ENCODE assay signal across 8 cellular contexts in the genomic region with DNA sequence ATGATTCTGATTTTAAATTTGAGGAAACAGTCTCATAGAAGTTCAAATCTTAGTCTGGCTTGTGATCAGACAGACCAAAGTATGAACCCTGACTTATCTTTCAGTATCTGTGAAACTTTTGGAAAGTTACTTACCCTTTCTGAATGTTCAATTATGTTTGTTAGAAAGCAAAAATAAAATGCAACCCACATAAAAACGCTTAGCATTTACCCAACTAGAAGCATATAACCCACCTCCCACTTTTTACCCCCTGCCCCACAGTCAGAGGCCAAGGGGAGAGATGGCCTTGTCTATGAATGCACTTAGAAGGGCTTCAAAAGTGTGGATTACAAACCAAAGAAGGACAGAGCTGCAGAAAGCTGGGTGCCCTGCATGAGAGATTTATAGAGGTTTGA.
DNase-seq lines count a peak whose midpoint lies in the region; ATAC-seq, FAIRE-seq and TF ChIP-seq lines count a peak whose summit lies in the region.
"Not testable (repeated sequence)": the region's sequence is repeated elsewhere in the genome, so short reads cannot be mapped to it uniquely, and the experiment has no call there.

No MANE protein-coding gene starts in this region.

- intact Hi-C loops in Calu3 (cut with micrococcal nuclease; ENCODE audit: unreplicated experiment); endothelial cell of umbilical vein (cut with micrococcal nuclease): not testable (repeated sequence)

- ATAC-seq in stimulated activated memory B cell treated with anti-CD40 and anti-IgM and Interleukin-4, amounts not matched to agents 10 μg/mL and 1 μg/mL and 100 μg/mL, for 72 hours: not testable (repeated sequence)

- dilution Hi-C loops in endothelial cell of umbilical vein (cut with MboI; ENCODE audit: extremely low pct_ligation_motif_present, low sequenced_read_pairs): not testable (repeated sequence)

- H3K4me1 ChIP-seq in SK-N-SH (ENCODE audit: control insufficient read depth in 1 of 2, insufficient read depth in 2 of 2, low read depth in 1 of 2, low read length in 1 of 2): peaks cover 0 to 12% of the 10 kb centered on the region in 2 experiments; a peak in 1 of 4 replicates
- peaks cover 19% of the 10 kb centered on the region for H3K4me1 ChIP-seq in astrocyte (ENCODE audit: insufficient read depth, low read length)
- peaks cover 22% of the 10 kb centered on the region for H3K4me1 ChIP-seq in endothelial cell of umbilical vein (ENCODE audit: control insufficient read depth, extremely low read depth, insufficient read depth, low read length)
- H3K4me1 ChIP-seq in mesodermal cell (ENCODE audit: control insufficient read depth, insufficient read depth, low read length, poor library complexity, severe bottlenecking): not testable (repeated sequence)

- POLR2A ChIA-PET in SK-N-SH (lab: Yijun Ruan, JAX); endothelial cell of umbilical vein (lab: Charles Lee): not testable (repeated sequence)

- H3K36me3 ChIP-seq in H7 (replicated peaks; ENCODE audit: control insufficient read depth, insufficient read depth, low read length); SK-N-SH (replicated peaks in 1 of 2; ENCODE audit: control insufficient read depth in 1 of 2, insufficient read depth in 2 of 2, low read length in 1 of 2); astrocyte (ENCODE audit: insufficient read depth, low read length); endothelial cell of umbilical vein (ENCODE audit: control insufficient read depth in 2 of 2, extremely low read depth in 1 of 2, insufficient read depth in 2 of 2, low read length in 2 of 2); mesodermal cell (ENCODE audit: control insufficient read depth, insufficient read depth, low read length): not testable (repeated sequence)

- not testable (repeated sequence) for H3K27me3 ChIP-seq in H7 (ENCODE audit: control insufficient read depth, insufficient read depth, low read length); SK-N-SH (ENCODE audit: insufficient read depth); astrocyte (ENCODE audit: insufficient read depth, low read length); endothelial cell of umbilical vein (ENCODE audit: control insufficient read depth in 2 of 2, insufficient read depth in 2 of 2, low read length in 2 of 2)

- not testable (repeated sequence) for H3K79me2 ChIP-seq in SK-N-SH (ENCODE audit: insufficient read depth); astrocyte (ENCODE audit: insufficient read depth, low read length); endothelial cell of umbilical vein (ENCODE audit: control insufficient read depth, insufficient read depth, low read length)

- H3K27ac ChIP-seq in SK-N-SH (ENCODE audit: low read depth in 2 of 2, low read length in 1 of 2) (peak overlapping the region in 1 of 2 experiments; percentile 82; a peak in 2 of 4 replicates), astrocyte (ENCODE audit: low read depth, low read length) (peak overlapping the region; percentile 55), endothelial cell of umbilical vein (ENCODE audit: insufficient read depth, low read depth, low read length) (peak overlapping the region; percentile 94), mesodermal cell (ENCODE audit: low read depth, low read length, severe bottlenecking) (peak overlapping the region; percentile 5)

- not testable (repeated sequence) for H3K4me3 ChIP-seq in H7 (ENCODE audit: insufficient read depth, low read depth, low read length); SK-N-SH (ENCODE audit: low read depth in 2 of 2, low read length in 1 of 2); astrocyte (ENCODE audit: insufficient read depth, low read depth, low read length); endothelial cell of umbilical vein (replicated peaks in 1 of 3; ENCODE audit: insufficient read depth in 1 of 3, low read depth in 1 of 3, low read length in 3 of 3); mesodermal cell (ENCODE audit: extremely low read depth, insufficient read depth, low read length, poor library complexity, severe bottlenecking)

- H3K9me1 ChIP-seq in endothelial cell of umbilical vein (replicated peaks; ENCODE audit: control insufficient read depth, extremely low read depth, insufficient read depth, low read length): not testable (repeated sequence)

- H3K9ac ChIP-seq in SK-N-SH: peak overlapping the region; percentile 13; the same call in 1 of the 2 replicates
- peak overlapping the region; percentile 21 for H3K9ac ChIP-seq in astrocyte (ENCODE audit: low read length)
- not testable (repeated sequence) for H3K9ac ChIP-seq in endothelial cell of umbilical vein (replicated peaks; ENCODE audit: extremely low read depth, insufficient read depth, low read length)

- H3K9me3 Mint-ChIP-seq in Calu3 (ENCODE audit: low read depth, unreplicated experiment); IgD-negative memory B cell; astrocyte (ENCODE audit: unreplicated experiment); stimulated activated memory B cell treated with anti-CD40 and anti-IgM and Interleukin-4, amounts not matched to agents 10 μg/mL and 1 μg/mL and 100 μg/mL, for 72 hours: not testable (repeated sequence)

- not testable (repeated sequence) for TF ChIP-seq CTCF in Calu3 (IDR thresholded peaks at IDR 0.05; ENCODE audit: unreplicated experiment); SK-N-SH (IDR thresholded peaks at IDR 0.05); astrocyte (IDR thresholded peaks at IDR 0.05; ENCODE audit: insufficient read depth, low read depth, low read length); endothelial cell of umbilical vein (IDR thresholded peaks at IDR 0.05; ENCODE audit: extremely low read depth in 1 of 2, insufficient read depth in 1 of 2, low read depth in 1 of 2, low read length in 2 of 2)

- not testable (repeated sequence) for FAIRE-seq in astrocyte (lab: Jason Lieb, UNC); endothelial cell of umbilical vein (lab: Jason Lieb, UNC)

- not testable (repeated sequence) for TF ChIP-seq RAD21 in SK-N-SH (IDR thresholded peaks at IDR 0.05; ENCODE audit: low read length)

- H3K27ac Mint-ChIP-seq in Calu3 (ENCODE audit: unreplicated experiment): peak overlapping the region; percentile 85
- H3K27ac Mint-ChIP-seq in IgD-negative memory B cell: peak overlapping the region in 2 of 3 donors; percentile 42 to 83
- not testable (repeated sequence) for H3K27ac Mint-ChIP-seq in astrocyte (ENCODE audit: unreplicated experiment)
- H3K27ac Mint-ChIP-seq in stimulated activated memory B cell treated with anti-CD40 and anti-IgM and Interleukin-4, amounts not matched to agents 10 μg/mL and 1 μg/mL and 100 μg/mL, for 72 hours: peak overlapping the region; percentile 82

- TF ChIP-seq POLR2A in endothelial cell of umbilical vein (IDR thresholded peaks at IDR 0.05; ENCODE audit: low read depth, low read length): not testable (repeated sequence)

- H3K36me3 Mint-ChIP-seq in Calu3 (ENCODE audit: insufficient read depth, unreplicated experiment); IgD-negative memory B cell; astrocyte (ENCODE audit: low read depth, unreplicated experiment); stimulated activated memory B cell treated with anti-CD40 and anti-IgM and Interleukin-4, amounts not matched to agents 10 μg/mL and 1 μg/mL and 100 μg/mL, for 72 hours: not testable (repeated sequence)

- H3K4me3 Mint-ChIP-seq in Calu3 (ENCODE audit: low read depth, unreplicated experiment); astrocyte (ENCODE audit: unreplicated experiment); stimulated activated memory B cell treated with anti-CD40 and anti-IgM and Interleukin-4, amounts not matched to agents 10 μg/mL and 1 μg/mL and 100 μg/mL, for 72 hours: not testable (repeated sequence)
- peak overlapping the region in 3 of 4 donors; percentile 41 to 86 (median 85) for H3K4me3 Mint-ChIP-seq in IgD-negative memory B cell

- peaks cover 20% of the 10 kb centered on the region for H3K4me1 Mint-ChIP-seq in Calu3 (ENCODE audit: low read depth, unreplicated experiment)
- peaks cover 26 to 40% (median 38%) of the 10 kb centered on the region in 3 donors for H3K4me1 Mint-ChIP-seq in IgD-negative memory B cell
- H3K4me1 Mint-ChIP-seq in astrocyte (ENCODE audit: low read depth, unreplicated experiment): not testable (repeated sequence)
- peaks cover 35% of the 10 kb centered on the region for H3K4me1 Mint-ChIP-seq in stimulated activated memory B cell treated with anti-CD40 and anti-IgM and Interleukin-4, amounts not matched to agents 10 μg/mL and 1 μg/mL and 100 μg/mL, for 72 hours

- 0% methylated on average over 1 of the region's 1 CpG for WGBS in SK-N-SH (ENCODE audit: low lambda C conversion rate)
- no CpG with 5 or more reads among the region's 1 CpG for WGBS in mesodermal cell (ENCODE audit: insufficient coverage in 2 of 2), 2 experiments

- not testable (repeated sequence) for H2AFZ ChIP-seq in SK-N-SH (ENCODE audit: low read depth); astrocyte (ENCODE audit: low read depth, low read length); endothelial cell of umbilical vein (ENCODE audit: low read depth, low read length)

- H3F3A ChIP-seq in SK-N-SH (replicated peaks; ENCODE audit: insufficient read depth): peaks cover 11% of the 10 kb centered on the region

- H3K9me2 ChIP-seq in SK-N-SH: not testable (repeated sequence)

- not testable (repeated sequence) for H4K20me1 ChIP-seq in SK-N-SH (ENCODE audit: insufficient read depth); astrocyte (ENCODE audit: insufficient read depth, low read length); endothelial cell of umbilical vein (replicated peaks; ENCODE audit: control insufficient read depth, extremely low read depth, insufficient read depth, low read length)

- not testable (repeated sequence) for DNase-seq in Calu3; SK-N-SH; astrocyte (ENCODE audit: low read depth); endothelial cell of umbilical vein (ENCODE audit: low read depth, low spot score)
- peak; percentile 29 for DNase-seq in H7

- H3K27me3 Mint-ChIP-seq in Calu3 (ENCODE audit: unreplicated experiment); IgD-negative memory B cell; astrocyte (ENCODE audit: low read depth, unreplicated experiment); stimulated activated memory B cell treated with anti-CD40 and anti-IgM and Interleukin-4, amounts not matched to agents 10 μg/mL and 1 μg/mL and 100 μg/mL, for 72 hours: not testable (repeated sequence)

- BruUV-seq in Calu3 (replicated peaks; lab: Mats Ljungman, UMichigan): not testable (repeated sequence)
- BruUV-seq in endothelial cell of umbilical vein (replicated peaks; lab: Mats Ljungman, UMichigan): TSS peak; percentile 76

- H3K4me2 ChIP-seq in SK-N-SH (peak overlapping the region; percentile 2; the same call in 1 of the 2 replicates), astrocyte (ENCODE audit: low read length) (peak overlapping the region; percentile 4), endothelial cell of umbilical vein (ENCODE audit: insufficient read depth, low read length) (peak overlapping the region; percentile 25)

- CTCF ChIA-PET in Calu3 (lab: Charles Lee); SK-N-SH (lab: Yijun Ruan, JAX); endothelial cell of umbilical vein (lab: Charles Lee): not testable (repeated sequence)

- not testable (repeated sequence) for H3K9me3 ChIP-seq in SK-N-SH; astrocyte (ENCODE audit: insufficient read depth, low read depth, low read length); endothelial cell of umbilical vein (replicated peaks; ENCODE audit: control insufficient read depth, insufficient read depth, low read length); mesodermal cell (ENCODE audit: control insufficient read depth, low read length)

- TF ChIP-seq EP300 in SK-N-SH (IDR thresholded peaks at IDR 0.05; ENCODE audit: borderline replicate concordance in 1 of 2, low read depth in 1 of 2, low read length in 1 of 2): not testable (repeated sequence)
